In genomic region chr2:26500406-26500805, GRCh38 we compare ENCODE assay signal across 26 cellular contexts. TPM values are rescaled to one million over a fixed set of nuclear protein-coding genes. Genes with fewer than 3 reads are reported as not detected.
"Had no signal": no experiment of that assay in that cellular context is flagged by ENCODE, and none has a peak within 500 bp of the region (broad histone marks: within the 10 kb centered on the region; RNA-seq: fewer than 3 reads in every experiment).

No MANE protein-coding gene starts in this region.

- ATAC-seq: naive thymus-derived CD8-positive, alpha-beta T cell; natural killer cell treated with Interleukin-12 subunit alpha and Interleukin-12 subunit beta and Interleukin-15 and Interleukin-18, amount 100 ng/mL, for 72 hours; psoas muscle; right cardiac atrium; right lobe of liver; stimulated activated effector memory CD8-positive, alpha-beta T cell treated with anti-CD3 and anti-CD28 coated beads, Interleukin-12 subunit alpha, Interleukin-12 subunit beta, amount 100 ng/mL, for 72 hours; stimulated activated naive B cell treated with anti-CD40 and anti-IgM and Interleukin-4, amounts not matched to agents 10 μg/mL and 1 μg/mL and 100 μg/mL, for 72 hours had no signal

- DNase-seq: naive B cell; naive thymus-derived CD8-positive, alpha-beta T cell; nephron progenitor cell; psoas muscle; right cardiac atrium; right lobe of liver; sigmoid colon; small intestine; stimulated activated CD4-positive, alpha-beta T cell treated with anti-CD3 and anti-CD28 coated beads, Interleukin-15, amount 100 ng/mL, for 24 hours; stimulated activated CD4-positive, alpha-beta T cell treated with anti-CD3 and anti-CD28 coated beads, Interleukin-2, amount 100 ng/mL, for 24 hours; stimulated activated CD4-positive, alpha-beta T cell treated with anti-CD3 and anti-CD28 coated beads, Interleukin-2, amount 100 ng/mL, for 48 hours; stimulated activated CD4-positive, alpha-beta T cell treated with anti-CD3 and anti-CD28 coated beads, Interleukin-4, amount 100 ng/mL, for 24 hours; stimulated activated naive B cell treated with anti-CD40 and anti-IgM and Interleukin-4, amounts not matched to agents 10 μg/mL and 1 μg/mL and 100 μg/mL, for 72 hours; stimulated activated naive CD4-positive, alpha-beta T cell treated with Interleukin-2 at 50 U/mL for 16 hours; stomach; thyroid gland; trophoblast cell; upper lobe of left lung had no signal

- H3K27ac ChIP-seq: parathyroid adenoma, psoas muscle, right lobe of liver, sigmoid colon, stomach, thoracic aorta, thyroid gland, tibial nerve, upper lobe of left lung, vagina had no signal

- H3K27me3 ChIP-seq: right lobe of liver, thyroid gland, tibial nerve, upper lobe of left lung, vagina had no signal

- H2AFZ ChIP-seq: parathyroid adenoma had no signal

- FAIRE-seq: small intestine, urothelium cell line had no signal

- H3K36me3 ChIP-seq: right lobe of liver, sigmoid colon, stomach, thoracic aorta, thyroid gland, tibial nerve, upper lobe of left lung, vagina had no signal

- H3K9ac ChIP-seq: parathyroid adenoma had no signal

- H3K9me3 ChIP-seq: psoas muscle, right lobe of liver, sigmoid colon, stomach, thoracic aorta, thyroid gland, tibial nerve, upper lobe of left lung, vagina had no signal

- H3K4me3 ChIP-seq: psoas muscle, right lobe of liver, sigmoid colon, stomach, thoracic aorta, thyroid gland, tibial nerve, upper lobe of left lung, vagina had no signal

- H3K4me1 ChIP-seq: parathyroid adenoma had no signal

RNA-seq across cellular contexts. Expression of gene OTOF, which starts 22.5 kb away (rescaled TPM):
- total RNA-seq: osteocyte had no signal
